Comparison of ENCODE assay signal across 8 cellular contexts in genomic region chr2:112583497-112584133, GRCh38. TPM values are rescaled to one million over a fixed set of nuclear protein-coding genes. Genes with fewer than 3 reads are reported as not detected.
DNase-seq lines count a peak whose midpoint lies in the region; ATAC-seq and TF ChIP-seq lines count a peak whose summit lies in the region.

No MANE protein-coding gene starts in this region.

- H3K14ac ChIP-seq in trophoblast cell (ENCODE audit: low read length): peak overlapping the region; percentile 82

- peak overlapping the region; percentile 81 for H3K27ac ChIP-seq in VCaP
- H3K27ac ChIP-seq in trophoblast cell (ENCODE audit: low read depth, low read length): peak overlapping the region; percentile 41

- H3K4me3 ChIP-seq in foreskin fibroblast (ENCODE audit: low read depth in 1 of 2, low read length in 2 of 2) (peak overlapping the region; percentile 87 to 91), trophoblast cell (ENCODE audit: low read depth, low read length) (peak overlapping the region; percentile 85)

- no peaks in the 10 kb centered on the region for H3K27me3 ChIP-seq in trophoblast cell (ENCODE audit: insufficient read depth, low read length)

- peak overlapping the region; percentile 64 for H3K9ac ChIP-seq in trophoblast cell (ENCODE audit: low read length)

- H3K79me2 ChIP-seq in trophoblast cell (ENCODE audit: control insufficient read depth, insufficient read depth, low read length, poor library complexity): peaks cover 10% of the 10 kb centered on the region

- H3K36me3 Mint-ChIP-seq in CD14-positive monocyte: peaks cover 22 to 28% of the 10 kb centered on the region in 2 donors

- H3K79me1 ChIP-seq in trophoblast cell (ENCODE audit: low read length): peaks cover 13% of the 10 kb centered on the region

- H4K91ac ChIP-seq in trophoblast cell (ENCODE audit: low read depth, low read length): peak overlapping the region; percentile 82

- intact Hi-C loops in CD14-positive monocyte (cut with micrococcal nuclease): loop anchor here (2.0 to 5.0 kb wide), 3 partner anchors 41 to 526 kb away; partner anchors contain the start of genes POLR1B (in 1 of the 2), TMEM87B (in 1 of the 2) and TTL (in 1 of the 2)

- peak overlapping the region; percentile 16 for H2BK120ac ChIP-seq in trophoblast cell (ENCODE audit: insufficient read depth, low read length, poor library complexity)

- no peak for ATAC-seq in GM21723 (IDR thresholded peaks at IDR 0.05; ENCODE audit: unreplicated experiment)
- no peak for ATAC-seq in HG03159 (IDR thresholded peaks at IDR 0.05; ENCODE audit: unreplicated experiment)
- ATAC-seq in HG02623 (IDR thresholded peaks at IDR 0.05; ENCODE audit: unreplicated experiment): no peak

- TF ChIP-seq CTCF in CD14-positive monocyte (IDR thresholded peaks at IDR 0.05): no peak
- no peak for TF ChIP-seq CTCF in VCaP (conservative IDR thresholded peaks at IDR 0.05)
- TF ChIP-seq CTCF in foreskin fibroblast (IDR thresholded peaks at IDR 0.05; ENCODE audit: low read depth, low read length): peak; percentile 2

- H3K36me3 ChIP-seq in trophoblast cell (ENCODE audit: control insufficient read depth in 1 of 2, insufficient read depth in 2 of 2, low read length in 2 of 2): peaks cover 4 to 9% of the 10 kb centered on the region in 2 experiments

- H4K12ac ChIP-seq in trophoblast cell (ENCODE audit: low read depth, low read length): peak overlapping the region; percentile 96

- no peak overlapping the region for H3K23ac ChIP-seq in trophoblast cell (ENCODE audit: low read length)

- H2BK5ac ChIP-seq in trophoblast cell (ENCODE audit: low read depth, low read length, poor library complexity): peak overlapping the region; percentile 8

- H2AFZ ChIP-seq in trophoblast cell (ENCODE audit: insufficient read depth, low read length, poor library complexity): peak overlapping the region; percentile 93

- DNase-seq in CD14-positive monocyte (ENCODE audit: low spot score): no peak
- peak; percentile 37 for DNase-seq in KG1 (lab: John Stamatoyannopoulos, UW)
- DNase-seq in foreskin fibroblast: peak in 1 of 2 donors; percentile 37
- peak in 1 of 2 donors; percentile 25 for DNase-seq in trophoblast cell

- H3K4me1 Mint-ChIP-seq in CD14-positive monocyte: peaks cover 49% of the 10 kb centered on the region

- peak overlapping the region; percentile 63 for H2AK5ac ChIP-seq in trophoblast cell (ENCODE audit: low read length)

- H4K8ac ChIP-seq in trophoblast cell (ENCODE audit: low read depth, low read length): peak overlapping the region; percentile 95

- peaks cover 0 to 5% (median 0%) of the 10 kb centered on the region in 7 donors for H3K9me3 Mint-ChIP-seq in CD14-positive monocyte

- H3K27me3 Mint-ChIP-seq in CD14-positive monocyte (ENCODE audit: low read depth in 3 of 3): peaks cover 0 to 3% (median 0%) of the 10 kb centered on the region in 3 donors

- no peaks in the 10 kb centered on the region for H3K9me3 ChIP-seq in trophoblast cell (ENCODE audit: insufficient read depth, low read depth, low read length)

- H3K4me2 ChIP-seq in trophoblast cell (ENCODE audit: low read length): peak overlapping the region; percentile 64

- H3K4me3 Mint-ChIP-seq in CD14-positive monocyte: peak overlapping the region; percentile 92 to 97

- WGBS in trophoblast cell (ENCODE audit: extremely low coverage, insufficient coverage, insufficient read length): no CpG with 5 or more reads among the region's 19 CpGs

- peak overlapping the region; percentile 46 for H3K4ac ChIP-seq in trophoblast cell (ENCODE audit: low read depth, low read length)

- H3K18ac ChIP-seq in trophoblast cell (ENCODE audit: low read length): peak overlapping the region; percentile 95

- H3K4me1 ChIP-seq in trophoblast cell (ENCODE audit: control insufficient read depth in 1 of 2, insufficient read depth in 2 of 2, low read length in 2 of 2): peaks cover 11 to 14% of the 10 kb centered on the region in 2 experiments

- H2BK12ac ChIP-seq in trophoblast cell (ENCODE audit: low read length): no peak overlapping the region

- H3K27ac Mint-ChIP-seq in CD14-positive monocyte: peak overlapping the region; percentile 97 to 100 (median 99)

RNA-seq across cellular contexts. Expression of gene CHCHD5, which starts 0.8 kb away (rescaled TPM):
- 10 to 100 TPM; 56.2 to 77.3 TPM for polyA plus RNA-seq in CD14-positive monocyte
- 17.5 and 20.8 TPM in 2 replicates for polyA plus RNA-seq in trophoblast cell (2013)

RNA-seq across cellular contexts. Expression of gene POLR1B, which starts 41.4 kb away (rescaled TPM):
- polyA plus RNA-seq in CD14-positive monocyte: 1 to 10 TPM; 5.2 to 6.3 TPM
- 5.2 and 5.4 TPM in 2 replicates for polyA plus RNA-seq in trophoblast cell (2013)
